In genomic region chr6:40645043-40645442, GRCh38 we compare ENCODE assay signal across 31 cellular contexts. TPM values are rescaled to one million over a fixed set of nuclear protein-coding genes. Genes with fewer than 3 reads are reported as not detected.
"Had no signal": no experiment of that assay in that cellular context is flagged by ENCODE, and none has a peak within 500 bp of the region (broad histone marks: within the 10 kb centered on the region; RNA-seq: fewer than 3 reads in every experiment).

No MANE protein-coding gene starts in this region.

- ATAC-seq: naive thymus-derived CD8-positive, alpha-beta T cell; natural killer cell treated with Interleukin-12 subunit alpha and Interleukin-12 subunit beta and Interleukin-15 and Interleukin-18, amount 100 ng/mL, for 72 hours; psoas muscle; right cardiac atrium; sciatic nerve; stimulated activated effector memory CD8-positive, alpha-beta T cell treated with anti-CD3 and anti-CD28 coated beads, Interleukin-12 subunit alpha, Interleukin-12 subunit beta, amount 100 ng/mL, for 72 hours; stimulated activated naive B cell treated with anti-CD40 and anti-IgM and Interleukin-4, amounts not matched to agents 10 μg/mL and 1 μg/mL and 100 μg/mL, for 72 hours had no signal

- H3K9me3 ChIP-seq: ovary, psoas muscle, thoracic aorta, thyroid gland, tibial nerve, upper lobe of left lung, uterus had no signal

- H3K4me2 ChIP-seq: smooth muscle cell had no signal

- H3K27ac ChIP-seq: parathyroid adenoma, psoas muscle, skin epidermis, stomach, thoracic aorta, thyroid gland, tibial nerve, upper lobe of left lung, uterus had no signal

- H3K36me3 ChIP-seq: ovary, stomach, thoracic aorta, thyroid gland, tibial nerve, upper lobe of left lung, uterus had no signal

- H2AFZ ChIP-seq: parathyroid adenoma had no signal

- H3K27me3 ChIP-seq: ovary, thyroid gland, tibial nerve, upper lobe of left lung, uterus had no signal

- H3K79me2 ChIP-seq: parathyroid adenoma had no signal

- H3K4me1 ChIP-seq: parathyroid adenoma, psoas muscle, stomach, thyroid gland, uterus had no signal

- DNase-seq: naive B cell; naive thymus-derived CD8-positive, alpha-beta T cell; nephron progenitor cell; occipital lobe; ovary; posterior cingulate gyrus; psoas muscle; right cardiac atrium; stimulated activated CD4-positive, alpha-beta T cell treated with anti-CD3 and anti-CD28 coated beads, Interleukin-15, amount 100 ng/mL, for 24 hours; stimulated activated CD4-positive, alpha-beta T cell treated with anti-CD3 and anti-CD28 coated beads, Interleukin-2, amount 100 ng/mL, for 24 hours; stimulated activated CD4-positive, alpha-beta T cell treated with anti-CD3 and anti-CD28 coated beads, Interleukin-2, amount 100 ng/mL, for 48 hours; stimulated activated CD4-positive, alpha-beta T cell treated with anti-CD3 and anti-CD28 coated beads, Interleukin-4, amount 100 ng/mL, for 24 hours; stimulated activated naive B cell treated with anti-CD40 and anti-IgM and Interleukin-4, amounts not matched to agents 10 μg/mL and 1 μg/mL and 100 μg/mL, for 72 hours; stimulated activated naive CD4-positive, alpha-beta T cell treated with Interleukin-2 at 50 U/mL for 16 hours; stomach; thyroid gland; trophoblast cell; upper lobe of left lung; uterus had no signal

- H3K9ac ChIP-seq: parathyroid adenoma had no signal

- H3K4me3 ChIP-seq: ovary, psoas muscle, skin epidermis, smooth muscle cell, stomach, thoracic aorta, thyroid gland, tibial nerve, upper lobe of left lung, uterus had no signal

RNA-seq across cellular contexts. Expression of gene LRFN2, which starts 57.9 kb away (rescaled TPM):
- total RNA-seq: naive thymus-derived CD8-positive, alpha-beta T cell; neural crest cell; osteoblast; psoas muscle; renal cortical epithelial cell; right cardiac atrium; stomach; subcutaneous adipose tissue; thoracic aorta; tibial nerve had no signal
- polyA plus RNA-seq: right cardiac atrium had no signal
